In the genomic region with DNA sequence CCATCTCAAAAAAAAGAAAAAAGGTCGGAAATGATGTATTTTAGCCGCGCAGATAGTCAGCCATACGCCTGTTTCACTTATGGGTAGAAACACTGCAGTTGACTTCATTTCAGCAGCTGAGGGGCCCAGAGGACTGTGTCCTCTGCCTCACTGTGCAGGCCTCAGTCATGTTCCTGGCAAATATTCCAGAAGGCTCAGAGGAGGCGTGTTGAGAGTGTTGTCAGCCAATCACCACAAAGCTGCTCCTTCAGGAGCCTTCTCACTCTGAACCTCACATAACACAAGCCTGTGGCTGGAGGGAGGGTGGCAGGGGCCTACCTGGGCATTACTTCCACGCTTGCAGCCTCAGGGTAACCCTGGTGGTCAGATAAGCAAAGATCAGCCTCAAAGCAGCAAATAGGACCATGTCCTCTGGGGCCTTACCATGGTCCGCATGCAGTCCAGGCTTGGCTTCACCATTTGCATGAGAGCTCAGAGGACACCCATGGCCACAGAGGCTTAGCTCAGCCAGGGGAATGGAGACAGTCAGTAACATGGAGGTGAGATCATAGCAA, we compare ENCODE assay signal across 27 cellular contexts. TPM values are rescaled to one million over a fixed set of nuclear protein-coding genes. Genes with fewer than 3 reads are reported as not detected.
DNase-seq lines count a peak whose midpoint lies in the region; ATAC-seq and TF ChIP-seq lines count a peak whose summit lies in the region.
"Had no signal": no experiment of that assay in that cellular context is flagged by ENCODE, and none has a peak within 500 bp of the region (broad histone marks: within the 10 kb centered on the region; RNA-seq: fewer than 3 reads in every experiment).

No MANE protein-coding gene starts in this region.

- DNase-seq in activated naive CD4-positive, alpha-beta T cell treated with anti-CD3 and anti-CD28 coated beads, Interleukin-2, amount 10 ng/mL, durations not matched to agents 7 days and 5 days = no peak
- no peak for DNase-seq in HFFc6
- no peak for DNase-seq in brain microvascular endothelial cell
- peak; percentile 66 for DNase-seq in posterior vena cava (ENCODE audit: low spot score)
- no peak for DNase-seq in KG1 (lab: John Stamatoyannopoulos, UW)
- DNase-seq in NCI-H1092 (lab: John Stamatoyannopoulos, UW) = no peak
- DNase-seq: activated CD4-positive, alpha-beta T cell treated with anti-CD3 and anti-CD28 coated beads, Interleukin-2, amount 50 U/mL, for 1 hour; C1 segment of cervical spinal cord; central memory CD4-positive, alpha-beta T cell; effector CD4-positive, alpha-beta T cell; gastrocnemius medialis; HCEC 1CT; hypothalamus; kidney; mammary epithelial cell; natural killer cell; NCI-H1417 treated with DMSO at 0.1 percent for 48 hours; NCI-H526 treated with DMSO at 0.1 percent for 48 hours; Right ventricle myocardium superior; T-helper 1 cell; testis had no signal

- no peak overlapping the region for H3K27ac ChIP-seq in brain microvascular endothelial cell
- H3K27ac ChIP-seq: A549, gastrocnemius medialis, parathyroid adenoma, testis had no signal

- peak overlapping the region; percentile 72 for H3K27ac Mint-ChIP-seq in activated naive CD4-positive, alpha-beta T cell treated with anti-CD3 and anti-CD28 coated beads, Interleukin-2, amount 50 U/mL, for 24 hours
- H3K27ac Mint-ChIP-seq in activated naive CD4-positive, alpha-beta T cell treated with anti-CD3 and anti-CD28 coated beads, Interleukin-2, amount 10 ng/mL, durations not matched to agents 7 days and 5 days = no peak overlapping the region
- no peak overlapping the region for H3K27ac Mint-ChIP-seq in HFFc6
- H3K27ac Mint-ChIP-seq: natural killer cell; stimulated activated effector memory CD8-positive, alpha-beta T cell treated with anti-CD3 and anti-CD28 coated beads, Interleukin-12 subunit alpha, Interleukin-12 subunit beta, amount 100 ng/mL, for 72 hours had no signal

- H3K36me3 Mint-ChIP-seq in activated naive CD4-positive, alpha-beta T cell treated with anti-CD3 and anti-CD28 coated beads, Interleukin-2, amount 50 U/mL, for 24 hours = peaks cover 2% of the 10 kb centered on the region
- peaks cover 7% of the 10 kb centered on the region for H3K36me3 Mint-ChIP-seq in activated naive CD4-positive, alpha-beta T cell treated with anti-CD3 and anti-CD28 coated beads, Interleukin-2, amount 10 ng/mL, durations not matched to agents 7 days and 5 days
- H3K36me3 Mint-ChIP-seq in HFFc6 (ENCODE audit: low read depth) = peaks cover 5% of the 10 kb centered on the region; the same call in 1 of the 2 replicates
- H3K36me3 Mint-ChIP-seq: natural killer cell had no signal

- TF ChIP-seq CTCF in HFFc6 (IDR thresholded peaks at IDR 0.05) (0 out of 2 replicates have a peak, but pooled peaks have one; percentile 23), brain microvascular endothelial cell (IDR thresholded peaks at IDR 0.05; ENCODE audit: low read depth, low read length, missing control alignments) (peak; percentile 8)

- H3K36me3 ChIP-seq in brain microvascular endothelial cell (replicated peaks) = no peaks in the 10 kb centered on the region
- H3K36me3 ChIP-seq: gastrocnemius medialis had no signal

- H3K9me3 Mint-ChIP-seq in activated naive CD4-positive, alpha-beta T cell treated with anti-CD3 and anti-CD28 coated beads, Interleukin-2, amount 50 U/mL, for 24 hours = peaks cover 3% of the 10 kb centered on the region
- H3K9me3 Mint-ChIP-seq in activated naive CD4-positive, alpha-beta T cell treated with anti-CD3 and anti-CD28 coated beads, Interleukin-2, amount 10 ng/mL, durations not matched to agents 7 days and 5 days = peaks cover 11% of the 10 kb centered on the region
- H3K9me3 Mint-ChIP-seq in HFFc6 = peaks cover 4% of the 10 kb centered on the region
- H3K9me3 Mint-ChIP-seq: natural killer cell had no signal

- ATAC-seq in HG03342 (IDR thresholded peaks at IDR 0.05; ENCODE audit: unreplicated experiment) = no peak
- ATAC-seq: gastrocnemius medialis; natural killer cell; stimulated activated effector memory CD8-positive, alpha-beta T cell treated with anti-CD3 and anti-CD28 coated beads, Interleukin-12 subunit alpha, Interleukin-12 subunit beta, amount 100 ng/mL, for 72 hours had no signal

- H3K27me3 Mint-ChIP-seq in activated naive CD4-positive, alpha-beta T cell treated with anti-CD3 and anti-CD28 coated beads, Interleukin-2, amount 50 U/mL, for 24 hours = no peaks in the 10 kb centered on the region
- H3K27me3 Mint-ChIP-seq in activated naive CD4-positive, alpha-beta T cell treated with anti-CD3 and anti-CD28 coated beads, Interleukin-2, amount 10 ng/mL, durations not matched to agents 7 days and 5 days = peaks cover 22% of the 10 kb centered on the region
- no peaks in the 10 kb centered on the region; the same call in none of the 2 replicates for H3K27me3 Mint-ChIP-seq in HFFc6 (ENCODE audit: insufficient read depth)

- no peaks in the 10 kb centered on the region for H3K27me3 ChIP-seq in brain microvascular endothelial cell (replicated peaks)
- H3K27me3 ChIP-seq: gastrocnemius medialis, testis had no signal

- intact Hi-C loops in posterior vena cava (cut with DNase I) = loop anchor here in 1 of 2 donors (10.0 kb wide), 1 partner anchor 238 kb away; no protein-coding TSS in a partner anchor

- in situ Hi-C loops in brain microvascular endothelial cell (cut with HindIII; ENCODE audit: low pct_ligation_motif_present, low sequenced_read_pairs) = no loop called here

- no peak overlapping the region for H3K4me3 ChIP-seq in brain microvascular endothelial cell (ENCODE audit: low read depth, low read length)
- H3K4me3 ChIP-seq: A549, gastrocnemius medialis, testis had no signal

- H3K4me1 Mint-ChIP-seq in activated naive CD4-positive, alpha-beta T cell treated with anti-CD3 and anti-CD28 coated beads, Interleukin-2, amount 50 U/mL, for 24 hours = peaks cover 80% of the 10 kb centered on the region
- H3K4me1 Mint-ChIP-seq in activated naive CD4-positive, alpha-beta T cell treated with anti-CD3 and anti-CD28 coated beads, Interleukin-2, amount 10 ng/mL, durations not matched to agents 7 days and 5 days = peaks cover 42% of the 10 kb centered on the region
- peaks cover 14% of the 10 kb centered on the region for H3K4me1 Mint-ChIP-seq in HFFc6 (ENCODE audit: low read depth)

- H3K4me3 Mint-ChIP-seq in activated naive CD4-positive, alpha-beta T cell treated with anti-CD3 and anti-CD28 coated beads, Interleukin-2, amount 50 U/mL, for 24 hours = no peak overlapping the region
- no peak overlapping the region for H3K4me3 Mint-ChIP-seq in activated naive CD4-positive, alpha-beta T cell treated with anti-CD3 and anti-CD28 coated beads, Interleukin-2, amount 10 ng/mL, durations not matched to agents 7 days and 5 days
- no peak overlapping the region for H3K4me3 Mint-ChIP-seq in HFFc6
- H3K4me3 Mint-ChIP-seq: natural killer cell; stimulated activated effector memory CD8-positive, alpha-beta T cell treated with anti-CD3 and anti-CD28 coated beads, Interleukin-12 subunit alpha, Interleukin-12 subunit beta, amount 100 ng/mL, for 72 hours had no signal

- CTCF ChIA-PET in activated naive CD4-positive, alpha-beta T cell treated with anti-CD3 and anti-CD28 coated beads, Interleukin-2, amount 10 ng/mL, durations not matched to agents 7 days and 5 days (lab: Charles Lee) = interaction anchor here (0.6 to 1.4 kb wide), 3 partner anchors 8 to 10 kb away, joined by 3 to 6 read pairs (median 4); no protein-coding TSS in a partner anchor

RNA-seq across cellular contexts. Expression of a gene that starts 17.3 kb away (rescaled TPM):
- under 1 TPM in 1 of 6 experiments, not detected in 5; 0.07 TPM for total RNA-seq in HFFc6 (2021; fragmentation: NEBNext Ultra II Directional; extraction: Animal tissue kit (Norgen Biotek cat#: 25700))
- total RNA-seq in posterior vena cava = not detected
- total RNA-seq: aorta, gastrocnemius medialis, natural killer cell, Right ventricle myocardium superior had no signal
